ENCODE assay signal across 33 cellular contexts in the genomic region with DNA sequence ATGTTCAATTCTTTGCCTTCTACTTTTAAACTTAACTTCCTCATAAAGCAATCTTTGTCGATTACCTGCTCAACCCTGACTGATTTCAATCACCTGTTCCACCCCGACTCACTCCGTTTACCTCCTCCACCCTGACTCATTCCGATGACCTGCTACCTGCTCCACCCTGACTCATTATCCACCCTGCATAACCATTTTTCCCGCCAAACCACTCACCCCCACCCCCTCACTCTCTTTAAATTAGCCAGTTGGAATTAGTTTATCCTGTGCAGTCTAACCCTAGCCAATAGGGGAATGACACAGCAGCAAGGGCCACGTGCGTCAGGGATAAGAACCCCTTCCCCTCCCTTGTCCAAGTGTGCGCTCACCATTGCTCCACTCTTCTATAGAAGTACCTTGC. TPM values are rescaled to one million over a fixed set of nuclear protein-coding genes. Genes with fewer than 3 reads are reported as not detected.
DNase-seq lines count a peak whose midpoint lies in the region; ATAC-seq, FAIRE-seq and TF ChIP-seq lines count a peak whose summit lies in the region.
"Had no signal": no experiment of that assay in that cellular context is flagged by ENCODE, and none has a peak within 500 bp of the region (broad histone marks: within the 10 kb centered on the region; RNA-seq: fewer than 3 reads in every experiment).

No MANE protein-coding gene starts in this region.

- no peak overlapping the region for H3K27ac Mint-ChIP-seq in effector memory CD8-positive, alpha-beta T cell
- H3K27ac Mint-ChIP-seq: activated CD4-positive, alpha-beta T cell treated with anti-CD3 and anti-CD28 coated beads for 36 hours; activated CD8-positive, alpha-beta T cell treated with anti-CD3 and anti-CD28 coated beads for 36 hours; activated naive CD4-positive, alpha-beta T cell treated with anti-CD3 and anti-CD28 coated beads for 36 hours; dendritic cell treated with granulocyte-macrophage colony-stimulating factor and Interleukin-4, amounts not matched to agents 40 ng/mL and 50 ng/mL, for 4 days; mesothelial cell of epicardium; naive thymus-derived CD4-positive, alpha-beta T cell had no signal

- H3K9me3 ChIP-seq in HUES48 (ENCODE audit: control insufficient read depth, insufficient read depth, low read length): peaks cover 19% of the 10 kb centered on the region
- H3K9me3 ChIP-seq in mesenchymal stem cell (ENCODE audit: control insufficient read depth, low read length): no peaks in the 10 kb centered on the region
- H3K9me3 ChIP-seq: neutrophil, right lobe of liver, tibial artery had no signal

- no peak overlapping the region for H4K91ac ChIP-seq in mesenchymal stem cell (ENCODE audit: low read length)

- no peak overlapping the region for H2AFZ ChIP-seq in mesenchymal stem cell (ENCODE audit: low read depth, low read length)
- H2AFZ ChIP-seq: PC-9 had no signal

- H3K4me2 ChIP-seq in mesenchymal stem cell (ENCODE audit: low read length, poor library complexity, severe bottlenecking): no peak overlapping the region
- H3K4me2 ChIP-seq: PC-9 had no signal

- FAIRE-seq in bronchial epithelial cell (lab: Jason Lieb, UNC): no peak
- FAIRE-seq: endometrium, GM12892 had no signal

- 89% methylated on average over 7 of the region's 8 CpGs for WGBS in mesenchymal stem cell

- H3K9ac ChIP-seq in HUES48 (ENCODE audit: low read depth, low read length) (no peak overlapping the region), mesenchymal stem cell (ENCODE audit: low read length) (no peak overlapping the region)

- H2BK5ac ChIP-seq in mesenchymal stem cell (ENCODE audit: low read depth, low read length, poor library complexity, severe bottlenecking): no peak overlapping the region

- no peaks in the 10 kb centered on the region for H3K36me3 Mint-ChIP-seq in effector memory CD8-positive, alpha-beta T cell (ENCODE audit: insufficient read depth)

- H3K4me1 ChIP-seq in HUES48 (ENCODE audit: control insufficient read depth, insufficient read depth, low read length): peaks cover 42% of the 10 kb centered on the region
- H3K4me1 ChIP-seq in mesenchymal stem cell (ENCODE audit: control insufficient read depth, insufficient read depth, low read depth, low read length): no peaks in the 10 kb centered on the region
- H3K4me1 ChIP-seq: left ventricle myocardium inferior, right lobe of liver had no signal

- H3K27me3 Mint-ChIP-seq in effector memory CD8-positive, alpha-beta T cell: no peaks in the 10 kb centered on the region
- H3K27me3 Mint-ChIP-seq: activated CD4-positive, alpha-beta T cell treated with anti-CD3 and anti-CD28 coated beads for 36 hours; dendritic cell treated with granulocyte-macrophage colony-stimulating factor and Interleukin-4, amounts not matched to agents 40 ng/mL and 50 ng/mL, for 4 days; naive thymus-derived CD4-positive, alpha-beta T cell had no signal

- no peak overlapping the region for H4K8ac ChIP-seq in mesenchymal stem cell (ENCODE audit: low read length)

- no peak overlapping the region for H2BK120ac ChIP-seq in mesenchymal stem cell (ENCODE audit: low read depth, low read length)

- H3K23ac ChIP-seq in mesenchymal stem cell (ENCODE audit: low read length in 2 of 2): no peak overlapping the region

- H3K4me1 Mint-ChIP-seq in effector memory CD8-positive, alpha-beta T cell (ENCODE audit: low read depth in 2 of 2): no peaks in the 10 kb centered on the region
- H3K4me1 Mint-ChIP-seq: activated CD4-positive, alpha-beta T cell treated with anti-CD3 and anti-CD28 coated beads for 36 hours; naive thymus-derived CD4-positive, alpha-beta T cell had no signal

- no peak for TF ChIP-seq CTCF in bronchial epithelial cell (IDR thresholded peaks at IDR 0.05; ENCODE audit: insufficient read depth, low read length, severe bottlenecking)

- no peak overlapping the region for H3K4ac ChIP-seq in mesenchymal stem cell (ENCODE audit: low read depth in 1 of 2, low read length in 2 of 2)

- DNase-seq in bronchial epithelial cell (ENCODE audit: low read depth): peak; percentile 40
- peak; percentile 36 for DNase-seq in kidney tubule cell (ENCODE audit: low spot score)
- DNase-seq in ureter (ENCODE audit: low spot score): peak; percentile 66
- no peak for DNase-seq in effector memory CD8-positive, alpha-beta T cell
- no peak for DNase-seq in mesenchymal stem cell
- DNase-seq: activated CD4-positive, alpha-beta T cell treated with anti-CD3 and anti-CD28 coated beads for 36 hours; activated CD8-positive, alpha-beta memory T cell treated with anti-CD3 and anti-CD28 coated beads, Interleukin-2, amount 50 U/mL, for 48 hours; activated CD8-positive, alpha-beta T cell treated with anti-CD3 and anti-CD28 coated beads for 36 hours; activated naive CD4-positive, alpha-beta T cell treated with anti-CD3 and anti-CD28 coated beads for 36 hours; HCEC 1CT; hypothalamus; KG1; left ventricle myocardium inferior; MG63; naive thymus-derived CD4-positive, alpha-beta T cell; NCI-H2029 treated with DMSO at 0.1 percent for 48 hours; NCI-H524 treated with DMSO at 0.1 percent for 48 hours; PC-9; posterior cingulate gyrus; right lobe of liver; stimulated activated CD8-positive, alpha-beta memory T cell treated with anti-CD3 and anti-CD28 coated beads, Interleukin-4, amount 100 ng/mL, for 48 hours; T-helper 2 cell; tibial artery had no signal

- H3K4me3 ChIP-seq in HUES48 (ENCODE audit: low read depth, low read length) (0 out of 2 replicates have a peak overlapping the region, but pooled peaks have one; percentile 38), bronchial epithelial cell (ENCODE audit: low read depth, low read length) (no peak overlapping the region), mesenchymal stem cell (ENCODE audit: insufficient read depth in 1 of 2, low read depth in 1 of 2, low read length in 2 of 2) (no peak overlapping the region)
- H3K4me3 ChIP-seq: left ventricle myocardium inferior, MG63, PC-9, right lobe of liver, tibial artery had no signal

- H3K79me1 ChIP-seq in mesenchymal stem cell (replicated peaks; ENCODE audit: low read length, poor library complexity, severe bottlenecking): no peaks in the 10 kb centered on the region

- H3K27ac ChIP-seq in HUES48 (ENCODE audit: low read depth, low read length): peak overlapping the region; percentile 96
- H3K27ac ChIP-seq in mesenchymal stem cell (ENCODE audit: low read length, poor library complexity, severe bottlenecking): no peak overlapping the region
- H3K27ac ChIP-seq: left ventricle myocardium inferior, neutrophil, PC-9, right lobe of liver had no signal

- H2AK5ac ChIP-seq in mesenchymal stem cell (ENCODE audit: low read length, severe bottlenecking): no peak overlapping the region

- H3K14ac ChIP-seq in mesenchymal stem cell (ENCODE audit: low read length in 2 of 2): no peak overlapping the region

- no peak for ATAC-seq in GM19397 (IDR thresholded peaks at IDR 0.05; ENCODE audit: unreplicated experiment)
- ATAC-seq in effector memory CD8-positive, alpha-beta T cell (replicated peaks): no peak
- ATAC-seq: activated CD4-positive, alpha-beta T cell treated with anti-CD3 and anti-CD28 coated beads for 36 hours; activated CD8-positive, alpha-beta T cell treated with anti-CD3 and anti-CD28 coated beads for 36 hours; naive thymus-derived CD4-positive, alpha-beta T cell; right lobe of liver; Right ventricle myocardium inferior had no signal

- peaks cover 0 to 3% of the 10 kb centered on the region in 2 donors for H3K9me3 Mint-ChIP-seq in effector memory CD8-positive, alpha-beta T cell
- H3K9me3 Mint-ChIP-seq: activated CD8-positive, alpha-beta T cell treated with anti-CD3 and anti-CD28 coated beads for 36 hours; dendritic cell treated with granulocyte-macrophage colony-stimulating factor and Interleukin-4, amounts not matched to agents 40 ng/mL and 50 ng/mL, for 4 days had no signal

- no peak overlapping the region for H3K18ac ChIP-seq in mesenchymal stem cell (ENCODE audit: low read depth in 1 of 2, low read length in 2 of 2)

- H3K27me3 ChIP-seq in HUES48 (ENCODE audit: control insufficient read depth, insufficient read depth, low read length): no peaks in the 10 kb centered on the region
- H3K27me3 ChIP-seq in bronchial epithelial cell (ENCODE audit: control insufficient read depth, insufficient read depth, low read length): no peaks in the 10 kb centered on the region
- H3K27me3 ChIP-seq in mesenchymal stem cell (ENCODE audit: control insufficient read depth in 1 of 2, insufficient read depth in 1 of 2, low read length in 2 of 2): no peaks in the 10 kb centered on the region
- H3K27me3 ChIP-seq: MG63, neutrophil, right lobe of liver, tibial artery had no signal

- H3K36me3 ChIP-seq in HUES48 (ENCODE audit: control insufficient read depth, insufficient read depth, low read length) (no peaks in the 10 kb centered on the region), bronchial epithelial cell (ENCODE audit: control insufficient read depth, insufficient read depth, low read length) (no peaks in the 10 kb centered on the region), mesenchymal stem cell (ENCODE audit: control insufficient read depth in 1 of 2, insufficient read depth in 2 of 2, low read depth in 1 of 2, low read length in 2 of 2) (no peaks in the 10 kb centered on the region)
- H3K36me3 ChIP-seq: left ventricle myocardium inferior, MG63, neutrophil, right lobe of liver, tibial artery had no signal

- no peak overlapping the region for H3K4me3 Mint-ChIP-seq in effector memory CD8-positive, alpha-beta T cell
- H3K4me3 Mint-ChIP-seq: activated CD4-positive, alpha-beta T cell treated with anti-CD3 and anti-CD28 coated beads for 36 hours; activated CD8-positive, alpha-beta T cell treated with anti-CD3 and anti-CD28 coated beads for 36 hours; activated naive CD4-positive, alpha-beta T cell treated with anti-CD3 and anti-CD28 coated beads for 36 hours; dendritic cell treated with granulocyte-macrophage colony-stimulating factor and Interleukin-4, amounts not matched to agents 40 ng/mL and 50 ng/mL, for 4 days; mesothelial cell of epicardium; naive thymus-derived CD4-positive, alpha-beta T cell had no signal

- no peak overlapping the region for H2BK12ac ChIP-seq in mesenchymal stem cell (ENCODE audit: low read length in 2 of 2)

- no peak overlapping the region for H2BK15ac ChIP-seq in mesenchymal stem cell (ENCODE audit: low read depth, poor library complexity, severe bottlenecking)

RNA-seq across cellular contexts. Expression of a gene that starts 56.7 kb away (rescaled TPM):
- 0.13 and 0.26 TPM in 2 replicates for total RNA-seq in bronchial epithelial cell
- total RNA-seq in ureter: 5.3 TPM
- not detected for polyA plus RNA-seq in mesenchymal stem cell (2013, experiment 1 of 2)
- not detected for polyA plus RNA-seq in mesenchymal stem cell (2013, experiment 2 of 2)
- total RNA-seq: activated CD4-positive, alpha-beta T cell treated with anti-CD3 and anti-CD28 coated beads for 36 hours; activated CD8-positive, alpha-beta T cell treated with anti-CD3 and anti-CD28 coated beads for 36 hours; activated naive CD4-positive, alpha-beta T cell treated with anti-CD3 and anti-CD28 coated beads for 36 hours; G401; naive thymus-derived CD4-positive, alpha-beta T cell; PC-9; Right ventricle myocardium inferior had no signal
- polyA plus RNA-seq: AG04450; naive thymus-derived CD4-positive, alpha-beta T cell had no signal

Comparison
In these comparisons a context has a peak if more than half of its experiments do, and no peak if none do; other contexts are left out.
1. DNase-seq: peak in bronchial epithelial cell (single experiment), kidney tubule cell (single experiment) and ureter (single experiment); none in effector memory CD8-positive, alpha-beta T cell (0 of 3) and mesenchymal stem cell (single experiment).